In genomic region chr1:208243851-208244583, GRCh38 we compare ENCODE assay signal across 1 cellular context.
TF ChIP-seq lines count a peak whose summit lies in the region.

TSS of gene PLXNA2 (minus strand) at chr1:208244384. CDS start at chr1:208217922, 26,462 bp downstream.

TF ChIP-seq in HepG2, 621 proteins besides CTCF, POLR2A, EP300 and RAD21 (continued from another document and continues in another):
- TF ChIP-seq, protein P1, sequence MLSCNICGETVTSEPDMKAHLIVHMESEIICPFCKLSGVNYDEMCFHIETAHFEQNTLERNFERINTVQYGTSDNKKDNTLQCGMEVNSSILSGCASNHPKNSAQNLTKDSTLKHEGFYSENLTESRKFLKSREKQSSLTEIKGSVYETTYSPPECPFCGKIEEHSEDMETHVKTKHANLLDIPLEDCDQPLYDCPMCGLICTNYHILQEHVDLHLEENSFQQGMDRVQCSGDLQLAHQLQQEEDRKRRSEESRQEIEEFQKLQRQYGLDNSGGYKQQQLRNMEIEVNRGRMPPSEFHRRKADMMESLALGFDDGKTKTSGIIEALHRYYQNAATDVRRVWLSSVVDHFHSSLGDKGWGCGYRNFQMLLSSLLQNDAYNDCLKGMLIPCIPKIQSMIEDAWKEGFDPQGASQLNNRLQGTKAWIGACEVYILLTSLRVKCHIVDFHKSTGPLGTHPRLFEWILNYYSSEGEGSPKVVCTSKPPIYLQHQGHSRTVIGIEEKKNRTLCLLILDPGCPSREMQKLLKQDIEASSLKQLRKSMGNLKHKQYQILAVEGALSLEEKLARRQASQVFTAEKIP (CRISPR knock-in tag; IDR thresholded peaks at IDR 0.05; ENCODE audit: borderline replicate concordance), result no peak
- TF ChIP-seq, protein P2, sequence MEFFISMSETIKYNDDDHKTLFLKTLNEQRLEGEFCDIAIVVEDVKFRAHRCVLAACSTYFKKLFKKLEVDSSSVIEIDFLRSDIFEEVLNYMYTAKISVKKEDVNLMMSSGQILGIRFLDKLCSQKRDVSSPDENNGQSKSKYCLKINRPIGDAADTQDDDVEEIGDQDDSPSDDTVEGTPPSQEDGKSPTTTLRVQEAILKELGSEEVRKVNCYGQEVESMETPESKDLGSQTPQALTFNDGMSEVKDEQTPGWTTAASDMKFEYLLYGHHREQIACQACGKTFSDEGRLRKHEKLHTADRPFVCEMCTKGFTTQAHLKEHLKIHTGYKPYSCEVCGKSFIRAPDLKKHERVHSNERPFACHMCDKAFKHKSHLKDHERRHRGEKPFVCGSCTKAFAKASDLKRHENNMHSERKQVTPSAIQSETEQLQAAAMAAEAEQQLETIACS (CRISPR knock-in tag; IDR thresholded peaks at IDR 0.05), result peak; percentile 58
- TF ChIP-seq PHF21A (CRISPR knock-in tag; IDR thresholded peaks at IDR 0.05) (peak; percentile 18; the same call in 1 of the 2 replicates), SNRNP70 (IDR thresholded peaks at IDR 0.05; ENCODE audit: low read depth, low read length) (no peak), ZNF205 (CRISPR knock-in tag; IDR thresholded peaks at IDR 0.05) (peak; percentile 41; the same call in 1 of the 2 replicates), TRIM22 (IDR thresholded peaks at IDR 0.05) (no peak), ZNF3 (CRISPR knock-in tag; IDR thresholded peaks at IDR 0.05) (no peak), ZNF543 (CRISPR knock-in tag; IDR thresholded peaks at IDR 0.05) (no peak), ATM (IDR thresholded peaks at IDR 0.05; ENCODE audit: borderline replicate concordance) (no peak), YY1 (IDR thresholded peaks at IDR 0.05; ENCODE audit: insufficient read depth, insufficient replicate concordance, low read depth, low read length) (peak; percentile 36), SOX13 (IDR thresholded peaks at IDR 0.05) (no peak), SOX13 (CRISPR knock-in tag; conservative IDR thresholded peaks at IDR 0.05 in 1 of 2, IDR thresholded peaks at IDR 0.05 in 1 of 2) (peak in 1 of 2 experiments; percentile 27; a peak in 1 of 4 replicates), CBX1 (IDR thresholded peaks at IDR 0.05; ENCODE audit: low read depth) (no peak), SNAI1 (CRISPR knock-in tag; IDR thresholded peaks at IDR 0.05; ENCODE audit: borderline replicate concordance) (peak; percentile 37; the same call in 1 of the 2 replicates), ZSCAN29 (CRISPR knock-in tag; conservative IDR thresholded peaks at IDR 0.05) (no peak), YEATS4 (CRISPR knock-in tag; IDR thresholded peaks at IDR 0.05; ENCODE audit: borderline replicate concordance) (peak; percentile 32; the same call in 1 of the 2 replicates), ZNF761 (CRISPR knock-in tag; conservative IDR thresholded peaks at IDR 0.05) (no peak), ZFAT (CRISPR knock-in tag; conservative IDR thresholded peaks at IDR 0.05) (no peak), ARNT (IDR thresholded peaks at IDR 0.05) (no peak), ESRRA (CRISPR knock-in tag; IDR thresholded peaks at IDR 0.05; ENCODE audit: low read depth) (no peak), ZNF75D (CRISPR knock-in tag; IDR thresholded peaks at IDR 0.05; ENCODE audit: borderline replicate concordance) (no peak), KLF13 (CRISPR knock-in tag; IDR thresholded peaks at IDR 0.05) (no peak), ZNF354B (CRISPR knock-in tag; IDR thresholded peaks at IDR 0.05) (no peak), ZNF142 (CRISPR knock-in tag; IDR thresholded peaks at IDR 0.05) (no peak), ZNF644 (CRISPR knock-in tag; IDR thresholded peaks at IDR 0.05; ENCODE audit: low read depth) (no peak), ZHX1 (CRISPR knock-in tag; IDR thresholded peaks at IDR 0.05; ENCODE audit: low read depth) (no peak), TBX3 (IDR thresholded peaks at IDR 0.05; ENCODE audit: borderline replicate concordance) (no peak), KLF12 (CRISPR knock-in tag; IDR thresholded peaks at IDR 0.05; ENCODE audit: borderline replicate concordance) (no peak), NFYC (CRISPR knock-in tag; IDR thresholded peaks at IDR 0.05) (no peak), PAX8 (CRISPR knock-in tag; IDR thresholded peaks at IDR 0.05; ENCODE audit: borderline replicate concordance) (no peak), KLF6 (CRISPR knock-in tag; IDR thresholded peaks at IDR 0.05) (no peak), HDAC6 (IDR thresholded peaks at IDR 0.05; ENCODE audit: low read depth, low read length) (no peak), CCDC6 (CRISPR knock-in tag; IDR thresholded peaks at IDR 0.05) (no peak), POLR2G (IDR thresholded peaks at IDR 0.05; ENCODE audit: low read depth, low read length) (peak; percentile 40; the same call in 1 of the 2 replicates), ZNF564 (CRISPR knock-in tag; IDR thresholded peaks at IDR 0.05) (0 out of 2 replicates have a peak, but pooled peaks have one; percentile 54), HDAC1 (CRISPR knock-in tag; IDR thresholded peaks at IDR 0.05) (no peak), RELA (CRISPR knock-in tag; IDR thresholded peaks at IDR 0.05) (no peak), ZNF792 (CRISPR knock-in tag; IDR thresholded peaks at IDR 0.05) (no peak), ZNF276 (CRISPR knock-in tag; IDR thresholded peaks at IDR 0.05; ENCODE audit: low read depth) (peak; percentile 97), SMAD1 (CRISPR knock-in tag; IDR thresholded peaks at IDR 0.05; ENCODE audit: borderline replicate concordance, low read depth) (no peak), TAF1 (CRISPR knock-in tag; IDR thresholded peaks at IDR 0.05) (peak; percentile 42; the same call in 1 of the 2 replicates), TBP (CRISPR knock-in tag; IDR thresholded peaks at IDR 0.05) (no peak), ZNF550 (CRISPR knock-in tag; IDR thresholded peaks at IDR 0.05; ENCODE audit: borderline replicate concordance) (no peak), ZNF660 (CRISPR knock-in tag; IDR thresholded peaks at IDR 0.05; ENCODE audit: borderline replicate concordance, low read depth) (no peak), SMAD3 (CRISPR knock-in tag; IDR thresholded peaks at IDR 0.05) (no peak), KMT2A (CRISPR knock-in tag; IDR thresholded peaks at IDR 0.05) (0 out of 2 replicates have a peak, but pooled peaks have one; percentile 24), GATAD2A (CRISPR knock-in tag; IDR thresholded peaks at IDR 0.05) (no peak), ZNF431 (CRISPR knock-in tag; IDR thresholded peaks at IDR 0.05; ENCODE audit: borderline replicate concordance, low read depth) (no peak), ZNF18 (CRISPR knock-in tag; IDR thresholded peaks at IDR 0.05; ENCODE audit: insufficient replicate concordance) (no peak)
- TF ChIP-seq, protein P3, sequence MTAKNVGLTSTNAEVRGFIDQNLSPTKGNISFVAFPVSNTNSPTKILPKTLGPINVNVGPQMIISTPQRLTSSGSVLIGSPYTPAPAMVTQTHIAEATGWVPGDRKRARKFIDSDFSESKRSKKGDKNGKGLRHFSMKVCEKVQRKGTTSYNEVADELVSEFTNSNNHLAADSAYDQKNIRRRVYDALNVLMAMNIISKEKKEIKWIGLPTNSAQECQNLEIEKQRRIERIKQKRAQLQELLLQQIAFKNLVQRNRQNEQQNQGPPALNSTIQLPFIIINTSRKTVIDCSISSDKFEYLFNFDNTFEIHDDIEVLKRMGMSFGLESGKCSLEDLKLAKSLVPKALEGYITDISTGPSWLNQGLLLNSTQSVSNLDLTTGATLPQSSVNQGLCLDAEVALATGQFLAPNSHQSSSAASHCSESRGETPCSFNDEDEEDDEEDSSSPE (CRISPR knock-in tag; IDR thresholded peaks at IDR 0.05), result 0 out of 2 replicates have a peak, but pooled peaks have one; percentile 20
